In genomic region chr12:91309450-91309849, GRCh38 we compare ENCODE assay signal across 20 cellular contexts.
"Had no signal": no experiment of that assay in that cellular context is flagged by ENCODE, and none has a peak within 500 bp of the region (broad histone marks: within the 10 kb centered on the region; RNA-seq: fewer than 3 reads in every experiment).

No MANE protein-coding gene starts in this region.

- H3K4me3 ChIP-seq: MG63 had no signal

- ATAC-seq: Panc1, PC-3 had no signal

- H3K27me3 ChIP-seq: MG63 had no signal

- H3K9me3 ChIP-seq: MG63 had no signal

- H3K36me3 ChIP-seq: MG63 had no signal

- DNase-seq: KBM-7, MG63, NCI-H1092, NCI-H1105 treated with DMSO at 0.1 percent for 48 hours, NCI-H1417 treated with DMSO at 0.1 percent for 48 hours, NCI-H146, NCI-H1694 treated with DMSO at 0.1 percent for 48 hours, NCI-H1930, NCI-H2081, NCI-H2171, NCI-H226, NCI-H446, NCI-H510A, NCI-H524 treated with DMSO at 0.1 percent for 48 hours, NCI-H69, NCI-H774, PC-3, SHP77 had no signal

- H3K27ac ChIP-seq: RWPE1 had no signal
